In the genomic region with DNA sequence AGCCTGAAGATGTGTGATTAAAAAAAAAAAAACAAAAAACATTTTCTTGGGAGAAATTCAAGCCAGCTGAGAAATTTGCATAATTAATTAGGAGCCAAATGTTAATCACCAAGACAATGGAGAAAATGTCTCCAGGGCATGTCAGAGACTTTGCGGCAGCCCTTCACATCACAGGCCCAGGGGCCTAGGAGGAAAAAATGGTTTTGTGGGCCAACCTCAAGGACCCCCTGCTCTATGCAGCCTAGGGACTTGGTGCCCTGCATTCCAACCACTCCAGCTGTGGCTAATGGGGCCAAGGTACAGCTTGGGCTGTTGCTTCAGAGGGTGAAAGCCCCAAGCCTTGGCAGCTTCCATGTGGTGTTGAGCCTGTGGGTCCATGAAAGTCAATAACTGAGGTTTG, we compare ENCODE assay signal across 29 cellular contexts.
"Had no signal": no experiment of that assay in that cellular context is flagged by ENCODE, and none has a peak within 500 bp of the region (broad histone marks: within the 10 kb centered on the region; RNA-seq: fewer than 3 reads in every experiment).

No MANE protein-coding gene starts in this region.

- H3K27me3 ChIP-seq: neural progenitor cell, ovary, right lobe of liver, sigmoid colon, stomach, thyroid gland, tibial nerve, upper lobe of left lung, vagina had no signal

- H3K4me1 ChIP-seq: neural progenitor cell, parathyroid adenoma, psoas muscle, right lobe of liver, sigmoid colon, stomach, thyroid gland, tibial nerve, upper lobe of left lung, vagina had no signal

- H3K4me1 Mint-ChIP-seq: natural killer cell; nephron; stimulated activated effector memory CD8-positive, alpha-beta T cell treated with anti-CD3 and anti-CD28 coated beads, Interleukin-12 subunit alpha, Interleukin-12 subunit beta, amount 100 ng/mL, for 72 hours; stimulated activated naive B cell treated with anti-CD40 and anti-IgM and Interleukin-4, amounts not matched to agents 10 μg/mL and 1 μg/mL and 100 μg/mL, for 72 hours had no signal

- ATAC-seq: natural killer cell; psoas muscle; right cardiac atrium; right lobe of liver; stimulated activated effector memory CD8-positive, alpha-beta T cell treated with anti-CD3 and anti-CD28 coated beads, Interleukin-12 subunit alpha, Interleukin-12 subunit beta, amount 100 ng/mL, for 72 hours; stimulated activated naive B cell treated with anti-CD40 and anti-IgM and Interleukin-4, amounts not matched to agents 10 μg/mL and 1 μg/mL and 100 μg/mL, for 72 hours had no signal

- H3K4me3 ChIP-seq: neural progenitor cell, ovary, psoas muscle, right lobe of liver, sigmoid colon, stomach, thoracic aorta, thyroid gland, tibial nerve, upper lobe of left lung, vagina had no signal

- H3K4me3 Mint-ChIP-seq: natural killer cell; nephron; neural progenitor cell; stimulated activated effector memory CD8-positive, alpha-beta T cell treated with anti-CD3 and anti-CD28 coated beads, Interleukin-12 subunit alpha, Interleukin-12 subunit beta, amount 100 ng/mL, for 72 hours; stimulated activated naive B cell treated with anti-CD40 and anti-IgM and Interleukin-4, amounts not matched to agents 10 μg/mL and 1 μg/mL and 100 μg/mL, for 72 hours; stimulated activated naive CD8-positive, alpha-beta T cell treated with anti-CD3 and anti-CD28 coated beads, Interleukin-15, Interleukin-2, amounts not matched to agents 100 ng/mL and 50 ng/mL, for 24 hours had no signal

- H3K27ac ChIP-seq: neural progenitor cell, ovary, parathyroid adenoma, psoas muscle, right lobe of liver, sigmoid colon, stomach, thoracic aorta, thyroid gland, tibial nerve, upper lobe of left lung, vagina had no signal

- FAIRE-seq: small intestine, urothelium cell line had no signal

- H3K4me2 ChIP-seq: neural progenitor cell had no signal

- H3K9me3 ChIP-seq: ovary, psoas muscle, right lobe of liver, thyroid gland had no signal

- H3K9ac ChIP-seq: neural progenitor cell, parathyroid adenoma had no signal

- H3K36me3 ChIP-seq: neural progenitor cell, ovary, right lobe of liver, sigmoid colon, stomach, thoracic aorta, thyroid gland, tibial nerve, upper lobe of left lung, vagina had no signal

- H3K36me3 Mint-ChIP-seq: neural progenitor cell; stimulated activated effector memory CD8-positive, alpha-beta T cell treated with anti-CD3 and anti-CD28 coated beads, Interleukin-12 subunit alpha, Interleukin-12 subunit beta, amount 100 ng/mL, for 72 hours had no signal

- H3K27me3 Mint-ChIP-seq: progenitor cell of endocrine pancreas; stimulated activated naive B cell treated with anti-CD40 and anti-IgM and Interleukin-4, amounts not matched to agents 10 μg/mL and 1 μg/mL and 100 μg/mL, for 72 hours; stimulated activated naive CD8-positive, alpha-beta T cell treated with anti-CD3 and anti-CD28 coated beads, Interleukin-15, Interleukin-2, amounts not matched to agents 100 ng/mL and 50 ng/mL, for 24 hours had no signal

- H3K27ac Mint-ChIP-seq: natural killer cell; nephron; neural progenitor cell; progenitor cell of endocrine pancreas; stimulated activated effector memory CD8-positive, alpha-beta T cell treated with anti-CD3 and anti-CD28 coated beads, Interleukin-12 subunit alpha, Interleukin-12 subunit beta, amount 100 ng/mL, for 72 hours; stimulated activated naive B cell treated with anti-CD40 and anti-IgM and Interleukin-4, amounts not matched to agents 10 μg/mL and 1 μg/mL and 100 μg/mL, for 72 hours; stimulated activated naive CD8-positive, alpha-beta T cell treated with anti-CD3 and anti-CD28 coated beads, Interleukin-15, Interleukin-2, amounts not matched to agents 100 ng/mL and 50 ng/mL, for 24 hours had no signal

- DNase-seq: natural killer cell; occipital lobe; ovary; posterior cingulate gyrus; psoas muscle; right cardiac atrium; right lobe of liver; sigmoid colon; small intestine; stimulated activated CD4-positive, alpha-beta T cell treated with anti-CD3 and anti-CD28 coated beads, Interleukin-15, amount 100 ng/mL, for 24 hours; stimulated activated CD4-positive, alpha-beta T cell treated with anti-CD3 and anti-CD28 coated beads, Interleukin-2, amount 100 ng/mL, for 24 hours; stimulated activated CD4-positive, alpha-beta T cell treated with anti-CD3 and anti-CD28 coated beads, Interleukin-2, amount 100 ng/mL, for 48 hours; stimulated activated CD4-positive, alpha-beta T cell treated with anti-CD3 and anti-CD28 coated beads, Interleukin-4, amount 100 ng/mL, for 24 hours; stimulated activated naive B cell treated with anti-CD40 and anti-IgM and Interleukin-4, amounts not matched to agents 10 μg/mL and 1 μg/mL and 100 μg/mL, for 72 hours; stimulated activated naive CD4-positive, alpha-beta T cell treated with Interleukin-2 at 50 U/mL for 16 hours; stomach; thyroid gland; trophoblast cell; upper lobe of left lung had no signal
